ENCODE assay signal across 23 cellular contexts in genomic region chr7:50774299-50774698, GRCh38.
"Had no signal": no experiment of that assay in that cellular context is flagged by ENCODE, and none has a peak within 500 bp of the region (broad histone marks: within the 10 kb centered on the region; RNA-seq: fewer than 3 reads in every experiment).

No MANE protein-coding gene starts in this region.

- H3K27ac ChIP-seq: cardiac muscle cell, esophagus squamous epithelium, heart left ventricle, pancreas, psoas muscle, right atrium auricular region, spleen, testis, vagina had no signal

- H3K27me3 Mint-ChIP-seq: activated CD4-positive, alpha-beta memory T cell treated with anti-CD3 and anti-CD28 coated beads for 36 hours; activated naive CD4-positive, alpha-beta T cell treated with anti-CD3 and anti-CD28 coated beads, Interleukin-2, amount 10 ng/mL, durations not matched to agents 7 days and 5 days had no signal

- DNase-seq: activated CD4-positive, alpha-beta memory T cell treated with anti-CD3 and anti-CD28 coated beads for 36 hours; activated CD4-positive, alpha-beta T cell treated with anti-CD3 and anti-CD28 coated beads for 48 hours; activated CD4-positive, CD25-positive, alpha-beta regulatory T cell; activated effector memory CD4-positive, alpha-beta T cell treated with Interleukin-2 at 50 U/mL for 16 hours; activated naive CD4-positive, alpha-beta T cell treated with anti-CD3 and anti-CD28 coated beads, Interleukin-2, amount 10 ng/mL, durations not matched to agents 7 days and 5 days; activated T-cell treated with anti-CD3 and anti-CD28 coated beads, Interleukin-2, amount 50 U/mL, for 72 hours; amygdala; effector memory CD8-positive, alpha-beta T cell; esophagus squamous epithelium; heart left ventricle; left cardiac atrium; psoas muscle; spleen; stimulated activated CD4-positive, alpha-beta T cell treated with anti-CD3 and anti-CD28 coated beads, Interleukin-4, amount 100 ng/mL, for 1 hour; stimulated activated naive CD4-positive, alpha-beta T cell; T-helper 9 cell; testis; trophoblast cell had no signal

- ATAC-seq: activated T-cell treated with anti-CD3 and anti-CD28 coated beads, Interleukin-2, amount 50 U/mL, for 72 hours; effector memory CD8-positive, alpha-beta T cell; heart left ventricle; left cardiac atrium; natural killer cell treated with Interleukin-12 subunit alpha and Interleukin-12 subunit beta and Interleukin-15 and Interleukin-18, amount 100 ng/mL, for 72 hours; pancreas; psoas muscle had no signal

- H3K4me1 ChIP-seq: testis had no signal

- H3K27me3 ChIP-seq: cardiac muscle cell, esophagus squamous epithelium, heart left ventricle, pancreas, right atrium auricular region, spleen, testis, vagina had no signal

- H3K27ac Mint-ChIP-seq: activated CD4-positive, alpha-beta memory T cell treated with anti-CD3 and anti-CD28 coated beads for 36 hours; activated naive CD4-positive, alpha-beta T cell treated with anti-CD3 and anti-CD28 coated beads, Interleukin-2, amount 10 ng/mL, durations not matched to agents 7 days and 5 days; activated T-cell treated with anti-CD3 and anti-CD28 coated beads, Interleukin-2, amount 50 U/mL, for 72 hours; effector memory CD8-positive, alpha-beta T cell; natural killer cell treated with Interleukin-12 subunit alpha and Interleukin-12 subunit beta and Interleukin-15 and Interleukin-18, amount 100 ng/mL, for 72 hours had no signal

- H3K36me3 Mint-ChIP-seq: natural killer cell treated with Interleukin-12 subunit alpha and Interleukin-12 subunit beta and Interleukin-15 and Interleukin-18, amount 100 ng/mL, for 72 hours had no signal

- H3K4me3 ChIP-seq: cardiac muscle cell, esophagus squamous epithelium, heart left ventricle, pancreas, psoas muscle, right atrium auricular region, spleen, testis, vagina had no signal

- H3K4me1 Mint-ChIP-seq: activated naive CD4-positive, alpha-beta T cell treated with anti-CD3 and anti-CD28 coated beads, Interleukin-2, amount 10 ng/mL, durations not matched to agents 7 days and 5 days had no signal

- H3K9me3 ChIP-seq: esophagus squamous epithelium, pancreas, psoas muscle, right atrium auricular region, spleen, testis, vagina had no signal

- H3K4me3 Mint-ChIP-seq: activated CD4-positive, alpha-beta memory T cell treated with anti-CD3 and anti-CD28 coated beads for 36 hours; activated naive CD4-positive, alpha-beta T cell treated with anti-CD3 and anti-CD28 coated beads, Interleukin-2, amount 10 ng/mL, durations not matched to agents 7 days and 5 days; activated T-cell treated with anti-CD3 and anti-CD28 coated beads, Interleukin-2, amount 50 U/mL, for 72 hours; effector memory CD8-positive, alpha-beta T cell; natural killer cell treated with Interleukin-12 subunit alpha and Interleukin-12 subunit beta and Interleukin-15 and Interleukin-18, amount 100 ng/mL, for 72 hours had no signal

- H3K36me3 ChIP-seq: cardiac muscle cell, esophagus squamous epithelium, pancreas, right atrium auricular region, spleen, vagina had no signal

- H3K9me3 Mint-ChIP-seq: activated CD4-positive, alpha-beta memory T cell treated with anti-CD3 and anti-CD28 coated beads for 36 hours; effector memory CD8-positive, alpha-beta T cell; natural killer cell treated with Interleukin-12 subunit alpha and Interleukin-12 subunit beta and Interleukin-15 and Interleukin-18, amount 100 ng/mL, for 72 hours had no signal
